1 cellular context compared by ENCODE assay signal in genomic region chr19:54497747-54498450, GRCh38.
TF ChIP-seq lines count a peak whose summit lies in the region.

No MANE protein-coding gene starts in this region.

TF ChIP-seq in GM12878, 131 proteins besides CTCF, POLR2A, EP300 and RAD21:
- peak; percentile 23; the same call in 1 of the 2 replicates for TF ChIP-seq RUNX3 (IDR thresholded peaks at IDR 0.05; ENCODE audit: low read length)
TF ChIP-seq in GM12878: peak in this region for 1; not testable (repeated sequence) for 130.
